14 cellular contexts compared by ENCODE assay signal in the genomic region with DNA sequence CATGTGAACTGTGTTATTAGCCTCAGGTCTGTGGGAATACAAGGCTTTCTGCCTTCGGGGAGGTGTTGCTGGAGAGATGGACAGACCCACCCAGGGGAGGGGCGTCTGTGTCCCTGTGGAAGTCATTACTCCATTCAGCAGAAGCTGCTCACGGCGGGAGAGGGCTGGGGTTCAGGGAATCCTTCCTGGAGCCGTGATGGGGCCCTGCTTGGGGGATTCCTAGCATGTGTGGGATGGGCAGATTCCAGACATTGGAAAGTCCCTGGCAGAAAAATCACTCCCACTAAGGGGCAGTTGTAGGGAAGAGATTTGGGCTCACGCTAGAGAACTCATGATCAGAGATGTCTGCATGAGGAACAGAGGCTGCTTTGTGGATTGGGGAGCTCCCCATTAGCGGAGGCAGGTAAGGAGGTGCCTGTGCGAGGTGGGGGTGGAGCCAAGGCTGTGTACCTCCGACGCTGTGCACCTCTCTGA. TPM values are rescaled to one million over a fixed set of nuclear protein-coding genes. Genes with fewer than 3 reads are reported as not detected.
DNase-seq lines count a peak whose midpoint lies in the region; ATAC-seq and TF ChIP-seq lines count a peak whose summit lies in the region.
"Had no signal": no experiment of that assay in that cellular context is flagged by ENCODE, and none has a peak within 500 bp of the region (broad histone marks: within the 10 kb centered on the region; RNA-seq: fewer than 3 reads in every experiment).

No MANE protein-coding gene starts in this region.

- DNase-seq in NCI-H2227 treated with DMSO at 0.1 percent for 48 hours (lab: John Stamatoyannopoulos, UW) (peak; percentile 34), lower lobe of right lung (no peak), thoracic aorta (ENCODE audit: low spot score) (no peak), CD14-positive monocyte (ENCODE audit: low spot score) (no peak), NCI-H1417 (lab: John Stamatoyannopoulos, UW) (no peak)
- DNase-seq: activated CD8-positive, alpha-beta memory T cell treated with anti-CD3 and anti-CD28 coated beads, Interleukin-2, amount 50 U/mL, for 48 hours; DMS79; effector CD4-positive, alpha-beta T cell had no signal

- peak overlapping the region; percentile 5 for H3K27ac ChIP-seq in duodenal mucosa (ENCODE audit: low read depth, low read length)
- no peak overlapping the region for H3K27ac ChIP-seq in lower lobe of right lung
- H3K27ac ChIP-seq in thoracic aorta, result peak overlapping the region; percentile 85 to 94

- no peak overlapping the region for H3K9ac ChIP-seq in duodenal mucosa (ENCODE audit: low read depth in 1 of 2, low read length in 2 of 2)

- H3K36me3 ChIP-seq in duodenal mucosa (ENCODE audit: control insufficient read depth in 1 of 2, insufficient read depth in 2 of 2, low read length in 2 of 2) (no peaks in the 10 kb centered on the region), lower lobe of right lung (no peaks in the 10 kb centered on the region), thoracic aorta (no peaks in the 10 kb centered on the region)

- H3K27me3 Mint-ChIP-seq in CD14-positive monocyte (ENCODE audit: low read depth in 3 of 3), result peaks cover 4 to 5% (median 4%) of the 10 kb centered on the region in 3 donors

- ATAC-seq in lower lobe of right lung (peak; percentile 33 to 57), thoracic aorta (ENCODE audit: insufficient number of reproducible peaks, low FRiP score, low read depth) (no peak), GM18870 (IDR thresholded peaks at IDR 0.05; ENCODE audit: unreplicated experiment) (no peak), GM21360 (IDR thresholded peaks at IDR 0.05; ENCODE audit: unreplicated experiment) (no peak)

- no peaks in the 10 kb centered on the region for H3K9me3 Mint-ChIP-seq in CD14-positive monocyte

- no peaks in the 10 kb centered on the region for H3K9me3 ChIP-seq in duodenal mucosa (ENCODE audit: control insufficient read depth in 1 of 2, low read length in 2 of 2)
- no peaks in the 10 kb centered on the region for H3K9me3 ChIP-seq in lower lobe of right lung
- no peaks in the 10 kb centered on the region for H3K9me3 ChIP-seq in thoracic aorta

- H3K27ac Mint-ChIP-seq in CD14-positive monocyte, result no peak overlapping the region

- H3K4me3 ChIP-seq in duodenal mucosa (ENCODE audit: low read depth in 1 of 2, low read length in 2 of 2), result peak overlapping the region; percentile 32 to 45
- H3K4me3 ChIP-seq in lower lobe of right lung, result no peak overlapping the region
- H3K4me3 ChIP-seq in thoracic aorta, result peak overlapping the region; percentile 28
- H3K4me3 ChIP-seq: K562 had no signal

- no peaks in the 10 kb centered on the region for H3K36me3 Mint-ChIP-seq in CD14-positive monocyte

- peaks cover 6 to 24% of the 10 kb centered on the region in 2 donors for H3K4me1 ChIP-seq in duodenal mucosa (ENCODE audit: control insufficient read depth in 1 of 2, insufficient read depth in 2 of 2, low read length in 2 of 2)
- peaks cover 45% of the 10 kb centered on the region for H3K4me1 ChIP-seq in lower lobe of right lung
- peaks cover 47 to 66% of the 10 kb centered on the region in 2 donors for H3K4me1 ChIP-seq in thoracic aorta (ENCODE audit: control insufficient read depth in 1 of 2, low read depth in 2 of 2)

- H3K27me3 ChIP-seq in duodenal mucosa (ENCODE audit: control insufficient read depth in 1 of 2, insufficient read depth in 2 of 2, low read length in 2 of 2) (no peaks in the 10 kb centered on the region), lower lobe of right lung (ENCODE audit: low read depth) (no peaks in the 10 kb centered on the region), thoracic aorta (replicated peaks; ENCODE audit: insufficient read depth) (no peaks in the 10 kb centered on the region)

- TF ChIP-seq CTCF in lower lobe of right lung (IDR thresholded peaks at IDR 0.05), result no peak
- no peak for TF ChIP-seq CTCF in thoracic aorta (IDR thresholded peaks at IDR 0.05)
- no peak for TF ChIP-seq CTCF in CD14-positive monocyte (IDR thresholded peaks at IDR 0.05)

- no peak overlapping the region for H3K4me3 Mint-ChIP-seq in CD14-positive monocyte

- intact Hi-C loops in lower lobe of right lung (cut with DNase I), result no loop called here
- intact Hi-C loops in CD14-positive monocyte (cut with micrococcal nuclease), result no loop called here

- no peaks in the 10 kb centered on the region for H3K4me1 Mint-ChIP-seq in CD14-positive monocyte

RNA-seq across cellular contexts. Expression of gene IL34, which starts 56.3 kb away (rescaled TPM):
- 2.6 TPM for total RNA-seq in lower lobe of right lung
- total RNA-seq in thoracic aorta, result 10 to 100 TPM; 11.9 to 55.6 TPM
- not detected for polyA plus RNA-seq in CD14-positive monocyte
- total RNA-seq: NCI-H460; T-helper 2 cell treated with Interferon-gamma antibody and Interleukin-4, amounts not matched to agents 100 ng/mL and 5 ng/mL, for 36 hours had no signal

Comparison
In these comparisons a context has a peak if more than half of its experiments do, and no peak if none do; other contexts are left out.
1. ATAC-seq: peak in lower lobe of right lung (2 of 2); none in thoracic aorta (single experiment), GM18870 (single experiment) and GM21360 (single experiment).